ENCODE assay signal across 17 cellular contexts in genomic region chr14:58077621-58078020, GRCh38.
A peak's percentile ranks its signal among the peaks of the same experiment; 100 is the strongest.
DNase-seq lines count a peak whose midpoint lies in the region; TF ChIP-seq lines count a peak whose summit lies in the region.
"Had no signal": no experiment of that assay in that cellular context is flagged by ENCODE, and none has a peak within 500 bp of the region (broad histone marks: within the 10 kb centered on the region; RNA-seq: fewer than 3 reads in every experiment).

No MANE protein-coding gene starts in this region.

- 89% methylated on average over 1 of the region's 1 CpG for WGBS in hepatocyte (ENCODE audit: low lambda C conversion rate, missing lambda C conversion rate)

- DNase-seq in GM04503 (ENCODE audit: low read depth) (peak; percentile 50), SJSA1 (ENCODE audit: low read depth in 1 of 2, low spot score in 2 of 2) (no peak), fibroblast of mammary gland (ENCODE audit: low read depth) (peak; percentile 22), renal cortical epithelial cell (ENCODE audit: low read depth) (peak; percentile 94), hepatocyte (ENCODE audit: low spot score) (no peak), dermis blood vessel endothelial cell (no peak), NCI-H1417 treated with DMSO at 0.1 percent for 48 hours (lab: John Stamatoyannopoulos, UW) (no peak)
- DNase-seq in activated naive CD4-positive, alpha-beta T cell (lab: John Stamatoyannopoulos, UW): no peak
- DNase-seq: activated naive CD4-positive, alpha-beta T cell treated with anti-CD3 and anti-CD28 coated beads, Interleukin-2, amount 50 U/mL, for 16 hours; NCI-H2171 treated with DMSO at 0.1 percent for 48 hours; psoas muscle; stimulated activated CD4-positive, alpha-beta T cell treated with anti-CD3 and anti-CD28 coated beads, Interleukin-4, amount 100 ng/mL, for 4 hours; stimulated activated naive CD4-positive, alpha-beta T cell had no signal

- H3K27me3 ChIP-seq in SJSA1 (replicated peaks): no peaks in the 10 kb centered on the region
- H3K27me3 ChIP-seq in hepatocyte: no peaks in the 10 kb centered on the region

- TF ChIP-seq CTCF in fibroblast of mammary gland (conservative IDR thresholded peaks at IDR 0.05; ENCODE audit: control insufficient read depth, insufficient read depth, low read depth, low read length) (no peak), hepatocyte (IDR thresholded peaks at IDR 0.05; ENCODE audit: poor library complexity) (no peak)

- H4K20me1 ChIP-seq in hepatocyte (ENCODE audit: insufficient read depth, poor library complexity, severe bottlenecking): no peaks in the 10 kb centered on the region

- no peak overlapping the region for H3K4me3 ChIP-seq in SJSA1
- no peak overlapping the region for H3K4me3 ChIP-seq in fibroblast of mammary gland (ENCODE audit: control insufficient read depth, low read depth, low read length)
- H3K4me3 ChIP-seq in hepatocyte: no peak overlapping the region
- H3K4me3 ChIP-seq: coronary artery, psoas muscle, SK-N-MC had no signal

- no peak overlapping the region for H2AFZ ChIP-seq in hepatocyte

- H3K9me3 ChIP-seq in SJSA1 (replicated peaks): no peaks in the 10 kb centered on the region; the same call in 1 of the 2 replicates
- no peaks in the 10 kb centered on the region for H3K9me3 ChIP-seq in hepatocyte (ENCODE audit: low read depth)
- H3K9me3 ChIP-seq: psoas muscle had no signal

- H3K9me2 ChIP-seq in hepatocyte (replicated peaks; ENCODE audit: insufficient read depth): no peaks in the 10 kb centered on the region

- H3K36me3 ChIP-seq in SJSA1 (no peaks in the 10 kb centered on the region), hepatocyte (replicated peaks; ENCODE audit: insufficient read depth, low read depth) (no peaks in the 10 kb centered on the region)

- no peaks in the 10 kb centered on the region for H3K79me2 ChIP-seq in hepatocyte

- H3K27ac ChIP-seq in SJSA1 (peak overlapping the region; percentile 97), hepatocyte (no peak overlapping the region)
- H3K27ac ChIP-seq: HL-60, psoas muscle, SK-N-MC, VCaP had no signal

- H3K4me1 ChIP-seq in SJSA1 (replicated peaks): peaks cover 41% of the 10 kb centered on the region
- H3K4me1 ChIP-seq in hepatocyte (ENCODE audit: insufficient read depth): peaks cover 4% of the 10 kb centered on the region
- H3K4me1 ChIP-seq: psoas muscle had no signal

- H3K4me2 ChIP-seq in hepatocyte: no peak overlapping the region

Comparison
In these comparisons a context has a peak if more than half of its experiments do, and no peak if none do; other contexts are left out.
1. DNase-seq: peak in GM04503 (single experiment), fibroblast of mammary gland (single experiment) and renal cortical epithelial cell (single experiment); none in SJSA1 (0 of 2), activated naive CD4-positive, alpha-beta T cell (0 of 4), hepatocyte (single experiment), dermis blood vessel endothelial cell (single experiment) and NCI-H1417 treated with DMSO at 0.1 percent for 48 hours (single experiment).